Comparison of ENCODE assay signal across 22 cellular contexts in genomic region chr2:183157131-183157530, GRCh38.
"Had no signal": no experiment of that assay in that cellular context is flagged by ENCODE, and none has a peak within 500 bp of the region (broad histone marks: within the 10 kb centered on the region; RNA-seq: fewer than 3 reads in every experiment).

No MANE protein-coding gene starts in this region.

- H3K27ac Mint-ChIP-seq: IgD-negative memory B cell; T-cell; T-helper 1 cell treated with Interleukin-12 subunit alpha and Interleukin-12 subunit beta and Interleukin-4 antibody, amounts not matched to agents 30 μg/mL and 1 μg/mL, for 36 hours had no signal

- H3K27me3 Mint-ChIP-seq: IgD-negative memory B cell, T-cell had no signal

- H3K9me3 Mint-ChIP-seq: IgD-negative memory B cell; T-cell; T-helper 1 cell treated with Interleukin-12 subunit alpha and Interleukin-12 subunit beta and Interleukin-4 antibody, amounts not matched to agents 30 μg/mL and 1 μg/mL, for 36 hours had no signal

- ATAC-seq: T-cell had no signal

- DNase-seq: Karpas-422, KG1, MG63, NCI-H1092, NCI-H1105 treated with DMSO at 0.1 percent for 48 hours, NCI-H1417 treated with DMSO at 0.1 percent for 48 hours, NCI-H1694, NCI-H187 treated with DMSO at 0.1 percent for 48 hours, NCI-H2029 treated with DMSO at 0.1 percent for 48 hours, NCI-H2171 treated with DMSO at 0.1 percent for 48 hours, NCI-H345, NCI-H446 treated with DMSO at 0.1 percent for 48 hours, NCI-H510A treated with DMSO at 0.1 percent for 48 hours, NCI-H526 treated with DMSO at 0.1 percent for 48 hours, NCI-H748 treated with DMSO at 0.1 percent for 48 hours, SHP77, T-cell had no signal

- H3K4me3 ChIP-seq: MG63 had no signal

- H3K4me3 Mint-ChIP-seq: IgD-negative memory B cell; T-cell; T-helper 1 cell treated with Interleukin-12 subunit alpha and Interleukin-12 subunit beta and Interleukin-4 antibody, amounts not matched to agents 30 μg/mL and 1 μg/mL, for 36 hours had no signal

- H3K27ac ChIP-seq: HL-60, RWPE1 had no signal

- FAIRE-seq: HTR-8/SVneo had no signal

- H3K9me3 ChIP-seq: MG63 had no signal

- H3K27me3 ChIP-seq: MG63 had no signal
